Comparison of ENCODE assay signal across 8 cellular contexts in genomic region chr11:46826310-46827044, GRCh38. TPM values are rescaled to one million over a fixed set of nuclear protein-coding genes. Genes with fewer than 3 reads are reported as not detected.
A peak's percentile ranks its signal among the peaks of the same experiment; 100 is the strongest.
DNase-seq lines count a peak whose midpoint lies in the region; ATAC-seq, FAIRE-seq and TF ChIP-seq lines count a peak whose summit lies in the region.

No MANE protein-coding gene starts in this region.

- no peaks in the 10 kb centered on the region for H3K9me3 Mint-ChIP-seq in nephron

- TF ChIP-seq CTCF in fibroblast of villous mesenchyme (IDR thresholded peaks at IDR 0.05; ENCODE audit: insufficient read depth, low read depth, low read length) (no peak), nephron (IDR thresholded peaks at IDR 0.05; ENCODE audit: unreplicated experiment in 3 of 3) (no peak)

- H3K27me3 Mint-ChIP-seq in nephron (ENCODE audit: low read depth): no peaks in the 10 kb centered on the region

- FAIRE-seq in RCC 7860 (lab: Jason Lieb, UNC): no peak

- H3K27ac Mint-ChIP-seq in nephron: peak overlapping the region; percentile 69 to 88 (median 75)

- peaks cover 7% of the 10 kb centered on the region for H3K36me3 Mint-ChIP-seq in nephron (ENCODE audit: low read depth)

- peaks cover 28% of the 10 kb centered on the region for H3K4me1 Mint-ChIP-seq in nephron

- peak overlapping the region; percentile 67 for H3K4me3 ChIP-seq in fibroblast of villous mesenchyme (ENCODE audit: low read depth, low read length)

- ATAC-seq in GM18907 (IDR thresholded peaks at IDR 0.05; ENCODE audit: unreplicated experiment) (peak; percentile 97), HG03196 (IDR thresholded peaks at IDR 0.05; ENCODE audit: unreplicated experiment) (peak; percentile 98)
- ATAC-seq in stimulated activated naive CD8-positive, alpha-beta T cell treated with anti-CD3 and anti-CD28 coated beads, Interleukin-15, Interleukin-2, amounts not matched to agents 100 U/mL and 50 U/mL, for 24 hours: peak; percentile 100

- DNase-seq in ACHN (peak; percentile 80), RCC 7860 (ENCODE audit: low spot score) (peak; percentile 37), activated gamma-delta T cell (lab: John Stamatoyannopoulos, UW) (peak; percentile 50), fibroblast of villous mesenchyme (ENCODE audit: low read depth) (peak; percentile 77)
- DNase-seq in stimulated activated naive CD8-positive, alpha-beta T cell treated with anti-CD3 and anti-CD28 coated beads, Interleukin-15, Interleukin-2, amounts not matched to agents 100 U/mL and 50 U/mL, for 24 hours: peak; percentile 82

- peak overlapping the region; percentile 84 to 91 (median 90) for H3K4me3 Mint-ChIP-seq in nephron

- in situ Hi-C loops in ACHN (cut with HindIII; ENCODE audit: low pct_ligation_motif_present, low pct_unique_long_range_greater_than_20kb, low sequenced_read_pairs): no loop called here

RNA-seq across cellular contexts. Expression of gene CKAP5, which starts 19.6 kb away (rescaled TPM):
- total RNA-seq in fibroblast of villous mesenchyme: 70.5 and 99.3 TPM in 2 replicates

Comparison
In these comparisons a context has a peak if more than half of its experiments do, and no peak if none do; other contexts are left out.
1. Peak in every context shown above with its lines: DNase-seq, ATAC-seq and H3K4me3 ChIP-seq.